Comparison of ENCODE assay signal across 9 cellular contexts in genomic region chr7:103486873-103487272, GRCh38. TPM values are rescaled to one million over a fixed set of nuclear protein-coding genes. Genes with fewer than 3 reads are reported as not detected.
"Had no signal": no experiment of that assay in that cellular context is flagged by ENCODE, and none has a peak within 500 bp of the region (broad histone marks: within the 10 kb centered on the region; RNA-seq: fewer than 3 reads in every experiment).

No MANE protein-coding gene starts in this region.

RNA-seq across cellular contexts. Expression of gene SLC26A5, which starts 40.9 kb away (rescaled TPM):
- total RNA-seq: OCI-LY7, PC-9, Right ventricle myocardium inferior, Right ventricle myocardium superior, RPMI7951, SJCRH30, SJSA1, SK-MEL-5 had no signal
- polyA plus RNA-seq: SK-N-SH had no signal
